5 cellular contexts compared by ENCODE assay signal in genomic region chr7:24548390-24548789, GRCh38.
"Had no signal": no experiment of that assay in that cellular context is flagged by ENCODE, and none has a peak within 500 bp of the region (broad histone marks: within the 10 kb centered on the region; RNA-seq: fewer than 3 reads in every experiment).

No MANE protein-coding gene starts in this region.

- H3K27ac ChIP-seq: HL-60 had no signal

- H3K27ac Mint-ChIP-seq: IgD-negative memory B cell had no signal

- ATAC-seq: HepG2, K562 had no signal

- DNase-seq: IMR-90 had no signal

- H3K4me3 ChIP-seq: K562 had no signal

- H3K4me3 Mint-ChIP-seq: IgD-negative memory B cell had no signal

- H3K4me1 Mint-ChIP-seq: IgD-negative memory B cell had no signal

- H3K9me3 Mint-ChIP-seq: IgD-negative memory B cell had no signal
